Comparison of ENCODE assay signal across 21 cellular contexts in the genomic region with DNA sequence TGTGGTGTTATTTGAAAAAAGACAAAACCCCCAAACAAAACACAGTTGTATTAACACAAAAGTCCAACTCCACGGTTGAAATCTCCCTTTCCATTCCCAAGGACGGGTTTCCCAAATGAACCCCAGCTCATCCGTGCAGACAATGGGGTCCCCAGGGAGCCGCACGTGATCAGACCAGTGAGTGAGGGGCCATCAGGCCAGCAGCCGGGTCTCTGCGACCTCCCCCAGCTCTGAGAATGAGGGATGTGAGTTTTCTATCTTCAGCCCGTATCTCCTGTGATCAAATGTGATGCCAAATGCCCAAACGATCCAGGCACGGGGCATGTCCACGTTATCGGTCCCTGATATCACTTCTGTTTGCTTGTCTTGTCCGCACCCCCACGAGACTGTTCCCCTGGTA.
DNase-seq lines count a peak whose midpoint lies in the region; ATAC-seq and TF ChIP-seq lines count a peak whose summit lies in the region.
"Had no signal": no experiment of that assay in that cellular context is flagged by ENCODE, and none has a peak within 500 bp of the region (broad histone marks: within the 10 kb centered on the region; RNA-seq: fewer than 3 reads in every experiment).

No MANE protein-coding gene starts in this region.

- no peak overlapping the region for H3K14ac ChIP-seq in trophoblast cell (ENCODE audit: low read length)

- H3K27me3 Mint-ChIP-seq in WTC11 (ENCODE audit: low read depth) (no peaks in the 10 kb centered on the region), neural progenitor cell (ENCODE audit: insufficient read depth, low read depth) (peaks cover 31% of the 10 kb centered on the region), CD14-positive monocyte (ENCODE audit: low read depth in 3 of 3) (peaks cover 0 to 2% (median 0%) of the 10 kb centered on the region in 3 donors)

- no peak overlapping the region for H4K91ac ChIP-seq in trophoblast cell (ENCODE audit: low read depth, low read length)

- H3K4me3 ChIP-seq in esophagus muscularis mucosa = no peak overlapping the region
- H3K4me3 ChIP-seq in neural progenitor cell = no peak overlapping the region
- no peak overlapping the region for H3K4me3 ChIP-seq in trophoblast cell (ENCODE audit: low read depth, low read length)
- H3K4me3 ChIP-seq: A549; BLaER1 treated with 17β-estradiol and CSF1 and Interleukin-3, amounts not matched to agents 10 nM and 100 nM; GM23248; HAP-1 had no signal

- ATAC-seq in WTC11 = no peak
- ATAC-seq: A549 had no signal

- H2BK12ac ChIP-seq in trophoblast cell (ENCODE audit: low read length) = no peak overlapping the region

- CTCF ChIA-PET in WTC11 (lab: Charles Lee) = interaction anchor here (1.0 to 1.4 kb wide), 3 partner anchors 50 to 609 kb away, joined by 4 to 5 read pairs (median 4); no protein-coding TSS in a partner anchor

- H3K27ac Mint-ChIP-seq in WTC11 = no peak overlapping the region
- H3K27ac Mint-ChIP-seq in neural progenitor cell = no peak overlapping the region
- no peak overlapping the region for H3K27ac Mint-ChIP-seq in CD14-positive monocyte
- H3K27ac Mint-ChIP-seq: CD4-positive, alpha-beta memory T cell; HFFc6 had no signal

- H3K36me3 ChIP-seq in esophagus muscularis mucosa = no peaks in the 10 kb centered on the region
- no peaks in the 10 kb centered on the region for H3K36me3 ChIP-seq in neural progenitor cell
- H3K36me3 ChIP-seq in trophoblast cell (ENCODE audit: control insufficient read depth in 1 of 2, insufficient read depth in 2 of 2, low read length in 2 of 2) = no peaks in the 10 kb centered on the region
- H3K36me3 ChIP-seq: BE2C; BLaER1 treated with 17β-estradiol and CSF1 and Interleukin-3, amounts not matched to agents 10 nM and 100 nM; HAP-1 had no signal

- no peaks in the 10 kb centered on the region for H3K36me3 Mint-ChIP-seq in WTC11
- no peaks in the 10 kb centered on the region for H3K36me3 Mint-ChIP-seq in neural progenitor cell
- H3K36me3 Mint-ChIP-seq in CD14-positive monocyte = no peaks in the 10 kb centered on the region
- H3K36me3 Mint-ChIP-seq: CD4-positive, alpha-beta memory T cell had no signal

- 75% methylated on average over 14 of the region's 14 CpGs for WGBS in esophagus muscularis mucosa
- no CpG with 5 or more reads among the region's 14 CpGs for WGBS in trophoblast cell (ENCODE audit: extremely low coverage, insufficient coverage, insufficient read length)

- TF ChIP-seq CTCF in WTC11 (IDR thresholded peaks at IDR 0.05) (no peak), esophagus muscularis mucosa (IDR thresholded peaks at IDR 0.05) (no peak), neural progenitor cell (IDR thresholded peaks at IDR 0.05) (no peak), CD14-positive monocyte (IDR thresholded peaks at IDR 0.05) (no peak)

- TF ChIP-seq EP300 in esophagus muscularis mucosa (IDR thresholded peaks at IDR 0.05) = no peak

- H4K8ac ChIP-seq in trophoblast cell (ENCODE audit: low read depth, low read length) = no peak overlapping the region

- H2AK5ac ChIP-seq in trophoblast cell (ENCODE audit: low read length) = no peak overlapping the region

- H4K12ac ChIP-seq in trophoblast cell (ENCODE audit: low read depth, low read length) = no peak overlapping the region

- H2BK5ac ChIP-seq in trophoblast cell (ENCODE audit: low read depth, low read length, poor library complexity) = no peak overlapping the region

- H3F3A ChIP-seq in neural progenitor cell (ENCODE audit: low read depth) = peaks cover 16% of the 10 kb centered on the region

- no peak for DNase-seq in WTC11 (ENCODE audit: low spot score)
- DNase-seq in esophagus muscularis mucosa (ENCODE audit: extremely low spot score) = peak; percentile 62
- DNase-seq in neural progenitor cell (ENCODE audit: low spot score) = peak; percentile 10
- no peak for DNase-seq in trophoblast cell
- no peak for DNase-seq in GM19238 (ENCODE audit: insufficient read length, low spot score)
- no peak for DNase-seq in CD14-positive monocyte (ENCODE audit: low spot score)
- DNase-seq in amniotic stem cell (lab: John Stamatoyannopoulos, UW) = no peak
- DNase-seq: 8988T; ACHN; AML-193; BE2C; Calu3; CD4-positive, alpha-beta memory T cell; COR-L47; DMS53; DND-41; GM23248; HFFc6 had no signal

- no peak overlapping the region for H3K4ac ChIP-seq in trophoblast cell (ENCODE audit: low read depth, low read length)

- no peaks in the 10 kb centered on the region for H3K27me3 ChIP-seq in esophagus muscularis mucosa
- H3K27me3 ChIP-seq in neural progenitor cell = no peaks in the 10 kb centered on the region
- H3K27me3 ChIP-seq in trophoblast cell (ENCODE audit: insufficient read depth, low read length) = no peaks in the 10 kb centered on the region
- H3K27me3 ChIP-seq: BE2C; BLaER1 treated with 17β-estradiol and CSF1 and Interleukin-3, amounts not matched to agents 10 nM and 100 nM had no signal

- H3K27ac ChIP-seq in esophagus muscularis mucosa (replicated peaks in 1 of 4) = no peak overlapping the region
- no peak overlapping the region for H3K27ac ChIP-seq in neural progenitor cell
- no peak overlapping the region for H3K27ac ChIP-seq in trophoblast cell (ENCODE audit: low read depth, low read length)
- H3K27ac ChIP-seq: BLaER1 treated with 17β-estradiol and CSF1 and Interleukin-3, amounts not matched to agents 10 nM and 100 nM; GM23248 had no signal

- H3K9me3 Mint-ChIP-seq in WTC11 (no peaks in the 10 kb centered on the region), neural progenitor cell (no peaks in the 10 kb centered on the region), CD14-positive monocyte (no peaks in the 10 kb centered on the region)
- H3K9me3 Mint-ChIP-seq: CD4-positive, alpha-beta memory T cell; HFFc6 had no signal

- H3K79me2 ChIP-seq in neural progenitor cell (ENCODE audit: low read depth) = no peaks in the 10 kb centered on the region
- no peaks in the 10 kb centered on the region for H3K79me2 ChIP-seq in trophoblast cell (ENCODE audit: control insufficient read depth, insufficient read depth, low read length, poor library complexity)

- H3K79me1 ChIP-seq in trophoblast cell (ENCODE audit: low read length) = no peaks in the 10 kb centered on the region

- H3K4me3 Mint-ChIP-seq in WTC11 = no peak overlapping the region
- H3K4me3 Mint-ChIP-seq in neural progenitor cell = peak overlapping the region; percentile 16
- H3K4me3 Mint-ChIP-seq in CD14-positive monocyte = no peak overlapping the region
- H3K4me3 Mint-ChIP-seq: CD4-positive, alpha-beta memory T cell; HFFc6 had no signal

- intact Hi-C loops in esophagus muscularis mucosa (cut with DNase I) = no loop called here
- intact Hi-C loops in CD14-positive monocyte (cut with micrococcal nuclease) = no loop called here

- H3K4me2 ChIP-seq in neural progenitor cell (peak overlapping the region; percentile 55), trophoblast cell (ENCODE audit: low read length) (no peak overlapping the region)
- H3K4me2 ChIP-seq: A549; BLaER1 treated with 17β-estradiol and CSF1 and Interleukin-3, amounts not matched to agents 10 nM and 100 nM had no signal

- H4K20me1 ChIP-seq in neural progenitor cell (ENCODE audit: low read depth) = no peaks in the 10 kb centered on the region
- H4K20me1 ChIP-seq: BLaER1 treated with 17β-estradiol and CSF1 and Interleukin-3, amounts not matched to agents 10 nM and 100 nM had no signal

- no peak for TF ChIP-seq POLR2A in esophagus muscularis mucosa (IDR thresholded peaks at IDR 0.05; ENCODE audit: low read depth)

- H3K9me3 ChIP-seq in esophagus muscularis mucosa (no peaks in the 10 kb centered on the region), neural progenitor cell (ENCODE audit: low read depth) (no peaks in the 10 kb centered on the region), trophoblast cell (ENCODE audit: insufficient read depth, low read depth, low read length) (peaks cover 2% of the 10 kb centered on the region)
- H3K9me3 ChIP-seq: A549; BE2C; BLaER1 treated with 17β-estradiol and CSF1 and Interleukin-3, amounts not matched to agents 10 nM and 100 nM had no signal

- POLR2A ChIA-PET in WTC11 (lab: Charles Lee) = no interaction called here

- no peak overlapping the region for H3K23ac ChIP-seq in trophoblast cell (ENCODE audit: low read length)

- H3K4me1 ChIP-seq in esophagus muscularis mucosa = no peaks in the 10 kb centered on the region
- H3K4me1 ChIP-seq in neural progenitor cell = peaks cover 30% of the 10 kb centered on the region
- H3K4me1 ChIP-seq in trophoblast cell (ENCODE audit: control insufficient read depth in 1 of 2, insufficient read depth in 2 of 2, low read length in 2 of 2) = peaks cover 4 to 6% of the 10 kb centered on the region in 2 experiments
- H3K4me1 ChIP-seq: BE2C; BLaER1 treated with 17β-estradiol and CSF1 and Interleukin-3, amounts not matched to agents 10 nM and 100 nM; HAP-1 had no signal

- H3K9ac ChIP-seq in neural progenitor cell (no peak overlapping the region), trophoblast cell (ENCODE audit: low read length) (peak overlapping the region; percentile 8)
- H3K9ac ChIP-seq: BLaER1 treated with 17β-estradiol and CSF1 and Interleukin-3, amounts not matched to agents 10 nM and 100 nM; GM23248 had no signal

- no peak overlapping the region for H3K18ac ChIP-seq in trophoblast cell (ENCODE audit: low read length)

- no peak overlapping the region for H2BK120ac ChIP-seq in trophoblast cell (ENCODE audit: insufficient read depth, low read length, poor library complexity)

- H3K4me1 Mint-ChIP-seq in WTC11 (peaks cover 33% of the 10 kb centered on the region), neural progenitor cell (peaks cover 34% of the 10 kb centered on the region), CD14-positive monocyte (no peaks in the 10 kb centered on the region)
- H3K4me1 Mint-ChIP-seq: CD4-positive, alpha-beta memory T cell had no signal

- H2AFZ ChIP-seq in neural progenitor cell (replicated peaks) = no peak overlapping the region
- H2AFZ ChIP-seq in trophoblast cell (ENCODE audit: insufficient read depth, low read length, poor library complexity) = no peak overlapping the region
- H2AFZ ChIP-seq: GM23248 had no signal

Comparison
In these comparisons a context has a peak if more than half of its experiments do, and no peak if none do; other contexts are left out.
1. DNase-seq: peak in esophagus muscularis mucosa (single experiment) and neural progenitor cell (single experiment); none in WTC11 (single experiment), trophoblast cell (0 of 2), GM19238 (single experiment), CD14-positive monocyte (single experiment) and amniotic stem cell (single experiment).